ENCODE assay signal across 8 cellular contexts in the genomic region with DNA sequence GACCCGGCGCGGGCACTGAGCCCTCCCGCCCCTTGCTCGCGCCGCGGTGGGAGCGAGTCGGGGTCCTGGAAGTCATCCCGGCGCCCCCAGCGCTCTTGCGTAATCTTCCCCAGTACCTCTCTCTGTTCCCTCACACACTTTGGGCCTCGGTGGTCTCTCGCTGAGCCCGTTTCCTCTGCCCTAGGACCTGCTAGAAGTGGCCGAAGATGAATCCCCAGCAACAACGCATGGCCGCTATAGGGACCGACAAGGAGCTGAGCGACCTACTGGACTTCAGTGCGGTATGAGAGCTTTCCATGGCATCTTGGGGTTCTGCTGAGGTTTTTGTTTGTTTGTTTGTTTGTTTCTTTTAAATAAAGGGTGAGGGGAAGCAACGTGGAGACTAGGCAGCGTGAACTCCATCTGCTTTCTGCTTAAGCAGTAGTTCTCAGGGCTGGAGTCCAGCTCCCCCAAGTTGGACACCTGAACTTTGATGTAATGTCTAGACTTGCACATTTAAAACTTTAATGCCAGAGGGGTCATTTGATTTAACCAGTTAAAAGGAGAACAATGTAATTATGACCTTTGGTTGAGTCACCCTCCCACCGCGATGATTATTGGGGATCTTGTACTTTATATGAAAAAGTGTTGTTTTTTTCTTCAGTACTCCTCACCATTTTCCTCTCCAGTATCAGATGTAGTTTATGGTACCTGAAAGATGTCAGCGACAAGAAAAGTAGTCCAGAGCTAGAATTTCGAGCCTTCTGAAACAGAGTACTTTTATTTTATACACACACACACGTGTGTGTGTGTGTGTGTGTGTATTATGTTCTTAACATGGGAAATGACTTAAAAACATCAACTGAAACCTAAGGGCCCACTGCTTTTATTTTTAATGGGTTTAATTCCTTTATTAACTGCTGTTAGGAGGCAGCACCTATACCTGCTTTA. TPM values are rescaled to one million over a fixed set of nuclear protein-coding genes. Genes with fewer than 3 reads are reported as not detected.
DNase-seq lines count a peak whose midpoint lies in the region; ATAC-seq and TF ChIP-seq lines count a peak whose summit lies in the region.

No MANE protein-coding gene starts in this region.

- no peaks in the 10 kb centered on the region for H3K36me3 ChIP-seq in muscle layer of duodenum (ENCODE audit: control insufficient read depth in 1 of 2, insufficient read depth in 2 of 2, low read length in 2 of 2)

- H3K9me3 ChIP-seq in muscle layer of duodenum (ENCODE audit: control insufficient read depth in 1 of 2, low read length in 2 of 2): no peaks in the 10 kb centered on the region

- H3K27ac Mint-ChIP-seq in activated CD4-positive, alpha-beta memory T cell treated with anti-CD3 and anti-CD28 coated beads for 36 hours: peak overlapping the region; percentile 82

- no peaks in the 10 kb centered on the region for H3K27me3 ChIP-seq in muscle layer of duodenum (ENCODE audit: low read depth, low read length)

- intact Hi-C loops in activated CD4-positive, alpha-beta memory T cell treated with anti-CD3 and anti-CD28 coated beads for 36 hours (cut with micrococcal nuclease): loop anchor here (2.0 to 5.0 kb wide), 5 partner anchors 67 to 787 kb away; partner anchors contain the start of genes POLR2M and ZNF280D

- peaks cover 39% of the 10 kb centered on the region for H3K4me1 Mint-ChIP-seq in activated CD4-positive, alpha-beta memory T cell treated with anti-CD3 and anti-CD28 coated beads for 36 hours (ENCODE audit: low read depth)

- H3K36me3 Mint-ChIP-seq in activated CD4-positive, alpha-beta memory T cell treated with anti-CD3 and anti-CD28 coated beads for 36 hours: peaks cover 23% of the 10 kb centered on the region

- DNase-seq in DMS53 (lab: John Stamatoyannopoulos, UW) (peak; percentile 60), LNCaP clone FGC (ENCODE audit: low read depth) (no peak), epidermal melanocyte (ENCODE audit: insufficient read length, low spot score) (peak; percentile 24), ureter (ENCODE audit: low spot score) (peak; percentile 48), amniotic stem cell (lab: John Stamatoyannopoulos, UW) (no peak)
- DNase-seq in activated CD4-positive, alpha-beta memory T cell treated with anti-CD3 and anti-CD28 coated beads for 36 hours: peak; percentile 29

- TF ChIP-seq CTCF in LNCaP clone FGC (IDR thresholded peaks at IDR 0.05; ENCODE audit: control insufficient read depth, extremely low read depth, insufficient read depth): no peak

- H3K27ac ChIP-seq in muscle layer of duodenum (ENCODE audit: low read length): peak overlapping the region; percentile 86

- peak overlapping the region; percentile 67 for H3K4me3 ChIP-seq in LNCaP clone FGC (ENCODE audit: low read depth, low read length)
- peak overlapping the region; percentile 88 to 95 for H3K4me3 ChIP-seq in muscle layer of duodenum (ENCODE audit: low read depth in 1 of 2, low read length in 2 of 2)

- peak overlapping the region; percentile 81 for H3K4me3 Mint-ChIP-seq in activated CD4-positive, alpha-beta memory T cell treated with anti-CD3 and anti-CD28 coated beads for 36 hours

- CTCF ChIA-PET in activated CD4-positive, alpha-beta memory T cell treated with anti-CD3 and anti-CD28 coated beads for 36 hours (lab: Charles Lee): no interaction called here

- peaks cover 12 to 32% of the 10 kb centered on the region in 2 donors for H3K4me1 ChIP-seq in muscle layer of duodenum (ENCODE audit: control insufficient read depth in 1 of 2, insufficient read depth in 2 of 2, low read length in 2 of 2)

- peak; percentile 10 for ATAC-seq in GM21526 (IDR thresholded peaks at IDR 0.05; ENCODE audit: low FRiP score, unreplicated experiment)

- H3K27me3 Mint-ChIP-seq in activated CD4-positive, alpha-beta memory T cell treated with anti-CD3 and anti-CD28 coated beads for 36 hours: no peaks in the 10 kb centered on the region

- POLR2A ChIA-PET in activated CD4-positive, alpha-beta memory T cell treated with anti-CD3 and anti-CD28 coated beads for 36 hours (lab: Charles Lee): interaction anchor here (0.9 to 3.9 kb wide), 3 partner anchors 9 to 33 kb away, joined by 3 to 28 read pairs (median 3); no protein-coding TSS in a partner anchor

- H3K9me3 Mint-ChIP-seq in activated CD4-positive, alpha-beta memory T cell treated with anti-CD3 and anti-CD28 coated beads for 36 hours: no peaks in the 10 kb centered on the region

RNA-seq across cellular contexts. Expression of gene TCF12, which starts 1.5 kb away (rescaled TPM):
- 10 to 100 TPM; 63.7 to 64.6 TPM for total RNA-seq in activated CD4-positive, alpha-beta memory T cell treated with anti-CD3 and anti-CD28 coated beads for 36 hours
- 158 TPM for total RNA-seq in ureter

Comparison
In these comparisons a context has a peak if more than half of its experiments do, and no peak if none do; other contexts are left out.
1. DNase-seq: peak in DMS53 (single experiment), activated CD4-positive, alpha-beta memory T cell treated with anti-CD3 and anti-CD28 coated beads for 36 hours (single experiment), epidermal melanocyte (single experiment) and ureter (single experiment); none in LNCaP clone FGC (single experiment) and amniotic stem cell (single experiment).